1 cellular context compared by ENCODE assay signal in genomic region chr7:21243265-21243664, GRCh38.
TF ChIP-seq lines count a peak whose summit lies in the region.

No MANE protein-coding gene starts in this region.

TF ChIP-seq in GM23338, 12 proteins besides CTCF, POLR2A, EP300 and RAD21 (continued from another document):
- TF ChIP-seq ZNF462 (CRISPR knock-in tag; IDR thresholded peaks at IDR 0.05): 0 out of 2 replicates have a peak, but pooled peaks have one; percentile 22
- no peak for TF ChIP-seq STAT1 (IDR thresholded peaks at IDR 0.05; ENCODE audit: unreplicated experiment)
TF ChIP-seq in GM23338: peak in this region for 1.
